In genomic region chr3:122680381-122681293, GRCh38 we compare ENCODE assay signal across 1 cellular context.
TF ChIP-seq lines count a peak whose summit lies in the region.

PARP14 (plus strand) TSS chr3:122680839; CDS start chr3:122680884, 45 bp downstream.

TF ChIP-seq in H1, 55 proteins besides CTCF, POLR2A, EP300 and RAD21:
- no peak for TF ChIP-seq JUN (IDR thresholded peaks at IDR 0.05; ENCODE audit: low read depth, low read length)
- TF ChIP-seq ATF2 (IDR thresholded peaks at IDR 0.05; ENCODE audit: low read length), result no peak
- no peak for TF ChIP-seq MAX (IDR thresholded peaks at IDR 0.05)
- no peak for TF ChIP-seq SIRT6 (IDR thresholded peaks at IDR 0.05; ENCODE audit: low read length)
- peak; percentile 49 for TF ChIP-seq CTBP2 (IDR thresholded peaks at IDR 0.05; ENCODE audit: borderline replicate concordance, insufficient read depth, insufficient read length, low read length)
- no peak for TF ChIP-seq ZNF274 (IDR thresholded peaks at IDR 0.05; ENCODE audit: borderline replicate concordance, extremely low read depth, low read length)
- TF ChIP-seq KDM1A (IDR thresholded peaks at IDR 0.05; ENCODE audit: borderline replicate concordance, low read length), result no peak
- TF ChIP-seq RBBP5 (IDR thresholded peaks at IDR 0.05; ENCODE audit: borderline replicate concordance, low read depth, low read length), result peak; percentile 87
- peak; percentile 94 for TF ChIP-seq KDM4A (IDR thresholded peaks at IDR 0.05; ENCODE audit: low read depth, low read length, severe bottlenecking)
- TF ChIP-seq TEAD4 (IDR thresholded peaks at IDR 0.05; ENCODE audit: low read depth, low read length), result no peak
- peak; percentile 83 for TF ChIP-seq TAF1 (IDR thresholded peaks at IDR 0.05; ENCODE audit: low read depth, low read length)
- no peak for TF ChIP-seq POU5F1 (IDR thresholded peaks at IDR 0.05; ENCODE audit: low read depth, low read length)
- TF ChIP-seq TCF12 (IDR thresholded peaks at IDR 0.05; ENCODE audit: low read depth, low read length), result no peak
- no peak for TF ChIP-seq SAP30 (IDR thresholded peaks at IDR 0.05; ENCODE audit: insufficient read depth, insufficient replicate concordance, low read length)
- TF ChIP-seq GABPA (IDR thresholded peaks at IDR 0.05; ENCODE audit: borderline replicate concordance, insufficient read depth, low read length), result no peak
- 0 out of 2 replicates have a peak, but pooled peaks have one; percentile 25 for TF ChIP-seq E2F6 (IDR thresholded peaks at IDR 0.05)
- TF ChIP-seq TBP (IDR thresholded peaks at IDR 0.05; ENCODE audit: low read depth, low read length), result peak; percentile 48
- TF ChIP-seq POLR2AphosphoS5 (IDR thresholded peaks at IDR 0.05; ENCODE audit: low read depth, low read length), result 0 out of 2 replicates have a peak, but pooled peaks have one; percentile 17
- no peak for TF ChIP-seq NANOG (IDR thresholded peaks at IDR 0.05; ENCODE audit: insufficient read depth, low read depth, low read length, poor library complexity, severe bottlenecking)
- TF ChIP-seq RXRA (IDR thresholded peaks at IDR 0.05; ENCODE audit: insufficient read depth, low read depth, low read length), result no peak
- no peak for TF ChIP-seq FOSL1 (IDR thresholded peaks at IDR 0.05; ENCODE audit: insufficient read depth, low read depth, low read length)
- peak in 1 of 2 experiments; percentile 26; a peak in 1 of 4 replicates for TF ChIP-seq HDAC2 (IDR thresholded peaks at IDR 0.05; ENCODE audit: borderline replicate concordance in 1 of 2, low read depth in 2 of 2, low read length in 2 of 2)
- TF ChIP-seq JUND (IDR thresholded peaks at IDR 0.05; ENCODE audit: low read length), result no peak
- TF ChIP-seq MAFK (IDR thresholded peaks at IDR 0.05; ENCODE audit: low read depth, low read length), result peak; percentile 43; the same call in 1 of the 2 replicates
- peak; percentile 90 for TF ChIP-seq ASH2L (IDR thresholded peaks at IDR 0.05; ENCODE audit: low read length)
- TF ChIP-seq PHF8 (conservative IDR thresholded peaks at IDR 0.05; ENCODE audit: low read depth, low read length), result peak; percentile 75
- TF ChIP-seq SUZ12 (IDR thresholded peaks at IDR 0.05; ENCODE audit: low read length), result no peak
